In genomic region chrX:15328821-15329220, GRCh38 we compare ENCODE assay signal across 30 cellular contexts. TPM values are rescaled to one million over a fixed set of nuclear protein-coding genes. Genes with fewer than 3 reads are reported as not detected.
"Had no signal": no experiment of that assay in that cellular context is flagged by ENCODE, and none has a peak within 500 bp of the region (broad histone marks: within the 10 kb centered on the region; RNA-seq: fewer than 3 reads in every experiment).

No MANE protein-coding gene starts in this region.

- H3K9me3 ChIP-seq: lower lobe of right lung, mucosa of descending colon, sigmoid colon, stomach, thyroid gland had no signal

- H3K27ac ChIP-seq: lower lobe of right lung, neural progenitor cell, parathyroid adenoma, sigmoid colon, stomach, thyroid gland had no signal

- H3K4me2 ChIP-seq: neural progenitor cell had no signal

- H3K9me3 Mint-ChIP-seq: effector memory CD8-positive, alpha-beta T cell; memory B cell; mesothelial cell of epicardium; natural killer cell treated with Interleukin-12 subunit alpha and Interleukin-12 subunit beta and Interleukin-15 and Interleukin-18, amount 100 ng/mL, for 72 hours; neural progenitor cell; stimulated activated effector memory CD8-positive, alpha-beta T cell treated with anti-CD3 and anti-CD28 coated beads, Interleukin-12 subunit alpha, Interleukin-12 subunit beta, amount 100 ng/mL, for 72 hours; type B pancreatic cell had no signal

- H3K4me3 ChIP-seq: lower lobe of right lung, mucosa of descending colon, neural progenitor cell, sigmoid colon, stomach, thyroid gland had no signal

- H3K4me3 Mint-ChIP-seq: effector memory CD8-positive, alpha-beta T cell; memory B cell; mesothelial cell of epicardium; naive B cell; natural killer cell treated with Interleukin-12 subunit alpha and Interleukin-12 subunit beta and Interleukin-15 and Interleukin-18, amount 100 ng/mL, for 72 hours; neural progenitor cell; stimulated activated effector memory CD8-positive, alpha-beta T cell treated with anti-CD3 and anti-CD28 coated beads, Interleukin-12 subunit alpha, Interleukin-12 subunit beta, amount 100 ng/mL, for 72 hours; type B pancreatic cell had no signal

- H3K9ac ChIP-seq: neural progenitor cell, parathyroid adenoma had no signal

- H2AFZ ChIP-seq: neural progenitor cell, parathyroid adenoma had no signal

- H3K4me1 ChIP-seq: lower lobe of right lung, neural progenitor cell, parathyroid adenoma, sigmoid colon, thyroid gland had no signal

- H3K27me3 ChIP-seq: neural progenitor cell, sigmoid colon, stomach, thyroid gland had no signal

- DNase-seq: cortex of kidney; effector memory CD8-positive, alpha-beta T cell; erythroblast; head of caudate nucleus; kidney; left colon; left ventricle myocardium superior; lower lobe of right lung; mucosa of descending colon; naive B cell; sigmoid colon; stimulated activated CD4-positive, alpha-beta T cell treated with anti-CD3 and anti-CD28 coated beads, Interleukin-2, amount 100 ng/mL, for 24 hours; stimulated activated CD4-positive, alpha-beta T cell treated with anti-CD3 and anti-CD28 coated beads, Interleukin-4, amount 100 ng/mL, for 24 hours; stimulated activated naive CD4-positive, alpha-beta T cell treated with Interleukin-2 at 50 U/mL for 16 hours; stomach; thyroid gland had no signal

- H3K27ac Mint-ChIP-seq: effector memory CD8-positive, alpha-beta T cell; memory B cell; mesothelial cell of epicardium; natural killer cell treated with Interleukin-12 subunit alpha and Interleukin-12 subunit beta and Interleukin-15 and Interleukin-18, amount 100 ng/mL, for 72 hours; neural progenitor cell; progenitor cell of endocrine pancreas; stimulated activated effector memory CD8-positive, alpha-beta T cell treated with anti-CD3 and anti-CD28 coated beads, Interleukin-12 subunit alpha, Interleukin-12 subunit beta, amount 100 ng/mL, for 72 hours; type B pancreatic cell had no signal

- H3K79me2 ChIP-seq: parathyroid adenoma had no signal

- H3K4me1 Mint-ChIP-seq: mesothelial cell of epicardium, neural progenitor cell had no signal

- H3K36me3 Mint-ChIP-seq: mesothelial cell of epicardium, naive B cell had no signal

- H3K27me3 Mint-ChIP-seq: effector memory CD8-positive, alpha-beta T cell; memory B cell; naive B cell; natural killer cell treated with Interleukin-12 subunit alpha and Interleukin-12 subunit beta and Interleukin-15 and Interleukin-18, amount 100 ng/mL, for 72 hours; progenitor cell of endocrine pancreas; type B pancreatic cell had no signal

- ATAC-seq: effector memory CD8-positive, alpha-beta T cell; left colon; left ventricle myocardium superior; lower lobe of right lung; mucosa of descending colon; natural killer cell treated with Interleukin-12 subunit alpha and Interleukin-12 subunit beta and Interleukin-15 and Interleukin-18, amount 100 ng/mL, for 72 hours; stimulated activated effector memory CD8-positive, alpha-beta T cell treated with anti-CD3 and anti-CD28 coated beads, Interleukin-12 subunit alpha, Interleukin-12 subunit beta, amount 100 ng/mL, for 72 hours had no signal

- H3K36me3 ChIP-seq: neural progenitor cell, thyroid gland had no signal

RNA-seq across cellular contexts. Expression of gene ASB11, which starts 13.4 kb away (rescaled TPM):
- total RNA-seq: dermis microvascular lymphatic vessel endothelial cell; fibroblast of lung; fibroblast of villous mesenchyme; frontal cortex; glomerular endothelial cell; lower lobe of right lung; mesothelial cell of epicardium; natural killer cell treated with Interleukin-12 subunit alpha and Interleukin-12 subunit beta and Interleukin-15 and Interleukin-18, amount 100 ng/mL, for 72 hours; osteoblast; progenitor cell of endocrine pancreas; sigmoid colon had no signal
- polyA plus RNA-seq: fibroblast of lung had no signal

RNA-seq across cellular contexts. Expression of gene VEGFD, which starts 55.4 kb away (rescaled TPM):
- total RNA-seq: fibroblast of villous mesenchyme; frontal cortex; natural killer cell treated with Interleukin-12 subunit alpha and Interleukin-12 subunit beta and Interleukin-15 and Interleukin-18, amount 100 ng/mL, for 72 hours had no signal

RNA-seq across cellular contexts. Expression of gene ASB9, which starts 58.9 kb away (rescaled TPM):
- total RNA-seq: natural killer cell treated with Interleukin-12 subunit alpha and Interleukin-12 subunit beta and Interleukin-15 and Interleukin-18, amount 100 ng/mL, for 72 hours; osteoblast had no signal
- polyA plus RNA-seq: fibroblast of lung had no signal
